Comparison of ENCODE assay signal across 8 cellular contexts in genomic region chr3:137970914-137971831, GRCh38. TPM values are rescaled to one million over a fixed set of nuclear protein-coding genes. Genes with fewer than 3 reads are reported as not detected.
DNase-seq lines count a peak whose midpoint lies in the region; ATAC-seq and TF ChIP-seq lines count a peak whose summit lies in the region.

No MANE protein-coding gene starts in this region.

- peak; percentile 65 for TF ChIP-seq CTCF in CD4-positive, alpha-beta T cell (IDR thresholded peaks at IDR 0.05)
- peak; percentile 97 for TF ChIP-seq CTCF in endodermal cell (conservative IDR thresholded peaks at IDR 0.05)
- TF ChIP-seq CTCF in mesothelial cell of epicardium (IDR thresholded peaks at IDR 0.05; ENCODE audit: unreplicated experiment), result peak; percentile 81

- 9 to 30% methylated on average over 10 to 18 of the region's 18 CpGs for WGBS in endodermal cell (ENCODE audit: insufficient coverage in 1 of 2, insufficient read length in 1 of 2), 2 experiments

- peaks cover 15% of the 10 kb centered on the region for H3K27me3 Mint-ChIP-seq in CD4-positive, alpha-beta T cell
- H3K27me3 Mint-ChIP-seq in endodermal cell (ENCODE audit: insufficient read depth), result peaks cover 12% of the 10 kb centered on the region
- peaks cover 11% of the 10 kb centered on the region for H3K27me3 Mint-ChIP-seq in mesothelial cell of epicardium (ENCODE audit: low read depth)

- no peaks in the 10 kb centered on the region for H3K36me3 ChIP-seq in endodermal cell (ENCODE audit: control insufficient read depth, insufficient read depth, low read length)

- no peaks in the 10 kb centered on the region for H3K4me1 ChIP-seq in endodermal cell (ENCODE audit: control insufficient read depth, insufficient read depth, low read length)

- CTCF ChIA-PET in CD4-positive, alpha-beta T cell (lab: Charles Lee), result no interaction called here

- no peaks in the 10 kb centered on the region for H3K36me3 Mint-ChIP-seq in CD4-positive, alpha-beta T cell (ENCODE audit: low read depth)
- no peaks in the 10 kb centered on the region for H3K36me3 Mint-ChIP-seq in endodermal cell (ENCODE audit: low read depth)
- H3K36me3 Mint-ChIP-seq in mesothelial cell of epicardium, result no peaks in the 10 kb centered on the region

- no peak overlapping the region for H3K27ac Mint-ChIP-seq in CD4-positive, alpha-beta T cell
- H3K27ac Mint-ChIP-seq in endodermal cell, result no peak overlapping the region
- H3K27ac Mint-ChIP-seq in mesothelial cell of epicardium, result no peak overlapping the region

- no peaks in the 10 kb centered on the region for H3K27me3 ChIP-seq in CD4-positive, alpha-beta T cell (ENCODE audit: control insufficient read depth, insufficient read depth, low read length)
- H3K27me3 ChIP-seq in endodermal cell (ENCODE audit: control insufficient read depth, insufficient read depth, low read length, poor library complexity, severe bottlenecking), result no peaks in the 10 kb centered on the region

- H3K9me3 ChIP-seq in CD4-positive, alpha-beta T cell (ENCODE audit: control insufficient read depth, low read length), result no peaks in the 10 kb centered on the region
- no peaks in the 10 kb centered on the region for H3K9me3 ChIP-seq in endodermal cell (ENCODE audit: control insufficient read depth, low read length)

- ATAC-seq in CD4-positive, alpha-beta T cell (ENCODE audit: poor library complexity), result no peak
- ATAC-seq in GM19395 (IDR thresholded peaks at IDR 0.05; ENCODE audit: unreplicated experiment) (peak; percentile 99), HG03457 (IDR thresholded peaks at IDR 0.05; ENCODE audit: unreplicated experiment) (peak; percentile 95)

- H3K4me3 ChIP-seq in endodermal cell (ENCODE audit: low read length), result no peak overlapping the region

- intact Hi-C loops in CD4-positive, alpha-beta T cell (cut with DNase I, micrococcal nuclease), result loop anchor here in 1 of 2 experiments (1.0 to 10.0 kb wide), 2 partner anchors 866 to 1896 kb away; no protein-coding TSS in a partner anchor

- no peak overlapping the region for H3K4me3 Mint-ChIP-seq in CD4-positive, alpha-beta T cell
- no peak overlapping the region for H3K4me3 Mint-ChIP-seq in endodermal cell
- H3K4me3 Mint-ChIP-seq in mesothelial cell of epicardium, result no peak overlapping the region

- DNase-seq in CD4-positive, alpha-beta T cell, result peak in 9 of 10 experiments; percentile 14 to 55 (median 25)
- peak; percentile 77 for DNase-seq in NCI-H69 (lab: John Stamatoyannopoulos, UW)
- DNase-seq in activated CD4-positive, alpha-beta T cell treated with anti-CD3 and anti-CD28 coated beads, Interleukin-2, amount 50 U/mL, for 48 hours, result peak; percentile 69 to 77
- DNase-seq in endodermal cell, result peak; percentile 97
- peak; percentile 52 to 87 for DNase-seq in mesothelial cell of epicardium (ENCODE audit: low spot score in 2 of 2, unreplicated experiment in 2 of 2)
- peak; percentile 2 for DNase-seq in stimulated activated CD8-positive, alpha-beta memory T cell treated with anti-CD3 and anti-CD28 coated beads, Interleukin-7, amount 100 ng/mL, for 4 hours (ENCODE audit: low read depth in 2 of 2)

- no peaks in the 10 kb centered on the region for H3K4me1 Mint-ChIP-seq in CD4-positive, alpha-beta T cell (ENCODE audit: low read depth)
- peaks cover 4% of the 10 kb centered on the region for H3K4me1 Mint-ChIP-seq in endodermal cell
- no peaks in the 10 kb centered on the region for H3K4me1 Mint-ChIP-seq in mesothelial cell of epicardium

- no peak overlapping the region for H3K27ac ChIP-seq in CD4-positive, alpha-beta T cell (ENCODE audit: low read depth, low read length)
- H3K27ac ChIP-seq in endodermal cell (ENCODE audit: low read depth, low read length), result no peak overlapping the region

- POLR2A ChIA-PET in CD4-positive, alpha-beta T cell (lab: Charles Lee), result no interaction called here

- H3K9me3 Mint-ChIP-seq in CD4-positive, alpha-beta T cell, result no peaks in the 10 kb centered on the region
- H3K9me3 Mint-ChIP-seq in endodermal cell (peaks cover 4% of the 10 kb centered on the region), mesothelial cell of epicardium (no peaks in the 10 kb centered on the region)

- no peak overlapping the region for H3K9ac ChIP-seq in endodermal cell (ENCODE audit: extremely low read depth, low read length, poor library complexity, severe bottlenecking)

RNA-seq across cellular contexts. Expression of gene CLDN18, which starts 38.8 kb away (rescaled TPM):
- not detected for total RNA-seq in CD4-positive, alpha-beta T cell
- total RNA-seq in endodermal cell, result under 1 TPM; 0.13 to 0.27 TPM
- 0.71 TPM for polyA plus RNA-seq in endodermal cell (2013, experiment 1 of 2)
- 0.58 TPM for polyA plus RNA-seq in endodermal cell (2013, experiment 2 of 2)
- total RNA-seq in mesothelial cell of epicardium, result not detected in 3 replicates

Comparison
In these comparisons a context has a peak if more than half of its experiments do, and no peak if none do; other contexts are left out.
1. DNase-seq: peak in every context shown above with its lines; median percentile 97 in endodermal cell; 77 in NCI-H69; 73 in activated CD4-positive, alpha-beta T cell treated with anti-CD3 and anti-CD28 coated beads, Interleukin-2, amount 50 U/mL, for 48 hours; 70 in mesothelial cell of epicardium; 25 in CD4-positive, alpha-beta T cell; 2 in stimulated activated CD8-positive, alpha-beta memory T cell treated with anti-CD3 and anti-CD28 coated beads, Interleukin-7, amount 100 ng/mL, for 4 hours.